In genomic region chr12:67598598-67598997, GRCh38 we compare ENCODE assay signal across 24 cellular contexts. TPM values are rescaled to one million over a fixed set of nuclear protein-coding genes. Genes with fewer than 3 reads are reported as not detected.
DNase-seq lines count a peak whose midpoint lies in the region; ATAC-seq and TF ChIP-seq lines count a peak whose summit lies in the region.
"Had no signal": no experiment of that assay in that cellular context is flagged by ENCODE, and none has a peak within 500 bp of the region (broad histone marks: within the 10 kb centered on the region; RNA-seq: fewer than 3 reads in every experiment).

No MANE protein-coding gene starts in this region.

- in situ Hi-C loops in gastrocnemius medialis (cut with MboI; ENCODE audit: low sequenced_read_pairs in 4 of 4), result no loop called here

- intact Hi-C loops in gastrocnemius medialis (cut with DNase I; ENCODE audit: low total_unique reads), result no loop called here

- no peak for TF ChIP-seq POLR2A in gastrocnemius medialis (IDR thresholded peaks at IDR 0.05)

- DNase-seq in NCI-H345 (lab: John Stamatoyannopoulos, UW) (peak; percentile 5), NCI-H345 treated with DMSO at 0.1 percent for 48 hours (lab: John Stamatoyannopoulos, UW; ENCODE audit: unreplicated experiment) (no peak), NCI-H748 (lab: John Stamatoyannopoulos, UW; ENCODE audit: unreplicated experiment) (peak; percentile 19), NCI-H748 treated with DMSO at 0.1 percent for 48 hours (lab: John Stamatoyannopoulos, UW) (no peak), NCI-H774 (lab: John Stamatoyannopoulos, UW) (peak; percentile 21), SK-N-DZ (ENCODE audit: low spot score) (peak; percentile 44), NOMO-1 treated with DMSO at 0.1 percent for 48 hours (lab: John Stamatoyannopoulos, UW; ENCODE audit: unreplicated experiment) (no peak), gastrocnemius medialis (no peak)
- DNase-seq: 8988T; ACHN; BE2C; C1 segment of cervical spinal cord; CD4-positive, alpha-beta memory T cell; CD4-positive, CD25-positive, alpha-beta regulatory T cell; CD8-positive, alpha-beta memory T cell; COR-L47; DMS 273 treated with DMSO at 0.1 percent for 48 hours; DMS153; DMS79; DND-41; EL; GDM1 had no signal

- no peaks in the 10 kb centered on the region for H3K4me1 ChIP-seq in gastrocnemius medialis
- H3K4me1 ChIP-seq: BE2C, BLaER1 had no signal

- H3K36me3 ChIP-seq in gastrocnemius medialis, result no peaks in the 10 kb centered on the region
- H3K36me3 ChIP-seq: BE2C, BLaER1 had no signal

- ATAC-seq in gastrocnemius medialis, result no peak
- ATAC-seq: GM12878 had no signal

- no peak overlapping the region for H3K27ac ChIP-seq in gastrocnemius medialis
- H3K27ac ChIP-seq: BLaER1 had no signal

- H3K9me3 ChIP-seq in gastrocnemius medialis, result no peaks in the 10 kb centered on the region
- H3K9me3 ChIP-seq: BE2C had no signal

- H3K27me3 ChIP-seq in gastrocnemius medialis, result no peaks in the 10 kb centered on the region
- H3K27me3 ChIP-seq: BE2C, BLaER1 had no signal

- no peak for TF ChIP-seq CTCF in gastrocnemius medialis (IDR thresholded peaks at IDR 0.05 in 4 of 5, conservative IDR thresholded peaks at IDR 0.05 in 1 of 5)

- no peak overlapping the region for H3K4me3 ChIP-seq in gastrocnemius medialis
- H3K4me3 ChIP-seq: BLaER1, GM12878 had no signal

RNA-seq across cellular contexts. Expression of gene DYRK2, which starts 49.9 kb away (rescaled TPM):
- 30.0 and 31.8 TPM in 2 replicates for polyA plus RNA-seq in SK-N-DZ (2014; cell fraction: cytosol; rRNA removed)
- 28.2 and 31.7 TPM in 2 replicates for polyA plus RNA-seq in SK-N-DZ (2014; cell fraction: nucleus; rRNA removed)
- total RNA-seq in gastrocnemius medialis, result 10 to 100 TPM; 14.1 to 25.7 (median 15.9) TPM

Comparison
In these comparisons a context has a peak if more than half of its experiments do, and no peak if none do; other contexts are left out.
1. DNase-seq: peak in NCI-H345 (single experiment), NCI-H748 (single experiment), NCI-H774 (single experiment) and SK-N-DZ (single experiment); none in NCI-H345 treated with DMSO at 0.1 percent for 48 hours (single experiment), NCI-H748 treated with DMSO at 0.1 percent for 48 hours (single experiment), NOMO-1 treated with DMSO at 0.1 percent for 48 hours (single experiment) and gastrocnemius medialis (0 of 2).